ENCODE assay signal across 8 cellular contexts in genomic region chr4:184825394-184826314, GRCh38. TPM values are rescaled to one million over a fixed set of nuclear protein-coding genes. Genes with fewer than 3 reads are reported as not detected.
DNase-seq lines count a peak whose midpoint lies in the region; ATAC-seq and TF ChIP-seq lines count a peak whose summit lies in the region.

Gene ACSL1, minus strand, starts transcription at chr4:184825968. Its CDS starts 22,454 bp downstream, at chr4:184803514.

- peak; percentile 82 for TF ChIP-seq POLR2A in GM15510 (IDR thresholded peaks at IDR 0.05; ENCODE audit: borderline replicate concordance, extremely low read depth, insufficient read length)

- BruUV-seq in MCF 10A (replicated peaks; lab: Mats Ljungman, UMichigan), result no TSS peak

- H3K9me3 Mint-ChIP-seq in MCF 10A (ENCODE audit: unreplicated experiment), result no peaks in the 10 kb centered on the region
- no peaks in the 10 kb centered on the region for H3K9me3 Mint-ChIP-seq in immature natural killer cell

- intact Hi-C loops in MCF 10A (cut with micrococcal nuclease), result loop anchor here (1.0 to 5.0 kb wide), 2 partner anchors 12 to 78 kb away; no protein-coding TSS in a partner anchor

- peak; percentile 64 for ATAC-seq in HG02588 (IDR thresholded peaks at IDR 0.05; ENCODE audit: unreplicated experiment)

- H3K4me1 Mint-ChIP-seq in MCF 10A (ENCODE audit: insufficient read depth, unreplicated experiment) (peaks cover 23% of the 10 kb centered on the region), immature natural killer cell (peaks cover 22 to 34% of the 10 kb centered on the region in 2 donors)

- H3K27ac ChIP-seq in VCaP, result peak within 1 kb of the TSS; percentile 96

- TF ChIP-seq CTCF in VCaP (conservative IDR thresholded peaks at IDR 0.05), result no peak; the same call in 1 of the 2 replicates
- no peak for TF ChIP-seq CTCF in MCF 10A (IDR thresholded peaks at IDR 0.05; ENCODE audit: unreplicated experiment)

- CTCF ChIA-PET in MCF 10A (lab: Yijun Ruan, JAX), result interaction anchor here (0.7 kb wide), 1 partner anchor 8 kb away, joined by 3 read pairs; no protein-coding TSS in a partner anchor

- H3K27me3 Mint-ChIP-seq in MCF 10A (ENCODE audit: insufficient read depth, unreplicated experiment) (no peaks in the 10 kb centered on the region), immature natural killer cell (ENCODE audit: low read depth in 3 of 3) (peaks cover 16 to 21% (median 20%) of the 10 kb centered on the region in 3 donors)

- H3K4me3 Mint-ChIP-seq in MCF 10A (ENCODE audit: unreplicated experiment), result peak within 1 kb of the TSS; percentile 87
- peak within 1 kb of the TSS; percentile 87 to 93 (median 89) for H3K4me3 Mint-ChIP-seq in immature natural killer cell

- DNase-seq in NCI-H1092 treated with DMSO at 0.1 percent for 48 hours (lab: John Stamatoyannopoulos, UW), result peak; percentile 76
- DNase-seq in MCF 10A (ENCODE audit: unreplicated experiment), result peak; percentile 65
- DNase-seq in immature natural killer cell, result peak; percentile 83 to 84 (median 84)
- DNase-seq in stimulated activated CD4-positive, alpha-beta T cell treated with anti-CD3 and anti-CD28 coated beads, Interleukin-12 subunit alpha, Interleukin-12 subunit beta, amount 100 ng/mL, for 24 hours (ENCODE audit: low read depth in 2 of 2), result peak; percentile 56 to 63
- DNase-seq in NCI-H187 treated with DMSO at 0.1 percent for 48 hours (lab: John Stamatoyannopoulos, UW), result no peak

- H3K36me3 Mint-ChIP-seq in MCF 10A (ENCODE audit: insufficient read depth, unreplicated experiment) (peaks cover 15% of the 10 kb centered on the region), immature natural killer cell (no peaks in the 10 kb centered on the region)

- POLR2A ChIA-PET in MCF 10A (lab: Yijun Ruan, JAX), result interaction anchor here (0.7 to 4.0 kb wide), 9 partner anchors 12 to 1382 kb away, joined by 3 to 62 read pairs (median 6); partner anchors contain the start of genes CDKN2AIP and CENPU

- peak within 1 kb of the TSS; percentile 50 for H3K27ac Mint-ChIP-seq in MCF 10A (ENCODE audit: low read depth, unreplicated experiment)
- H3K27ac Mint-ChIP-seq in immature natural killer cell, result peak within 1 kb of the TSS; percentile 87 to 96 (median 92)

RNA-seq across cellular contexts. Expression of gene ACSL1, which starts in this region (rescaled TPM):
- 99.5 and 105 TPM in 2 replicates for total RNA-seq in MCF 10A (2022)
- 1 to 10 TPM; 4.8 to 7.8 (median 7.3) TPM for polyA plus RNA-seq in immature natural killer cell
